ENCODE assay signal across 23 cellular contexts in genomic region chr9:73011956-73012355, GRCh38.
"Had no signal": no experiment of that assay in that cellular context is flagged by ENCODE, and none has a peak within 500 bp of the region (broad histone marks: within the 10 kb centered on the region; RNA-seq: fewer than 3 reads in every experiment).

No MANE protein-coding gene starts in this region.

- H3K9me3 Mint-ChIP-seq: activated naive CD4-positive, alpha-beta T cell treated with anti-CD3 and anti-CD28 coated beads, Interleukin-2, amount 10 ng/mL, durations not matched to agents 7 days and 5 days; activated naive CD8-positive, alpha-beta T cell treated with anti-CD3 and anti-CD28 coated beads, Interleukin-2, amount 50 U/mL, for 24 hours; dendritic cell treated with granulocyte-macrophage colony-stimulating factor and Interleukin-4, amounts not matched to agents 40 ng/mL and 50 ng/mL, for 4 days; effector memory CD8-positive, alpha-beta T cell; stimulated activated naive CD8-positive, alpha-beta T cell treated with anti-CD3 and anti-CD28 coated beads, Interleukin-15, Interleukin-2, amounts not matched to agents 100 ng/mL and 50 ng/mL, for 24 hours had no signal

- H3K9me3 ChIP-seq: testis had no signal

- H3K4me3 Mint-ChIP-seq: activated naive CD4-positive, alpha-beta T cell treated with anti-CD3 and anti-CD28 coated beads, Interleukin-2, amount 10 ng/mL, durations not matched to agents 7 days and 5 days; activated naive CD8-positive, alpha-beta T cell treated with anti-CD3 and anti-CD28 coated beads, Interleukin-2, amount 50 U/mL, for 24 hours; dendritic cell treated with granulocyte-macrophage colony-stimulating factor and Interleukin-4, amounts not matched to agents 40 ng/mL and 50 ng/mL, for 4 days; effector memory CD8-positive, alpha-beta T cell; nephron progenitor cell; stimulated activated naive CD8-positive, alpha-beta T cell treated with anti-CD3 and anti-CD28 coated beads, Interleukin-15, Interleukin-2, amounts not matched to agents 100 ng/mL and 50 ng/mL, for 24 hours had no signal

- H3K27ac ChIP-seq: WERI-Rb-1 had no signal

- H3K27me3 Mint-ChIP-seq: dendritic cell treated with granulocyte-macrophage colony-stimulating factor and Interleukin-4, amounts not matched to agents 40 ng/mL and 50 ng/mL, for 4 days had no signal

- H3K4me3 ChIP-seq: testis had no signal

- H3K4me1 Mint-ChIP-seq: activated naive CD4-positive, alpha-beta T cell treated with anti-CD3 and anti-CD28 coated beads, Interleukin-2, amount 10 ng/mL, durations not matched to agents 7 days and 5 days; activated naive CD8-positive, alpha-beta T cell treated with anti-CD3 and anti-CD28 coated beads, Interleukin-2, amount 50 U/mL, for 24 hours; nephron progenitor cell had no signal

- H3K36me3 ChIP-seq: WERI-Rb-1 had no signal

- H3K27ac Mint-ChIP-seq: activated naive CD4-positive, alpha-beta T cell treated with anti-CD3 and anti-CD28 coated beads, Interleukin-2, amount 10 ng/mL, durations not matched to agents 7 days and 5 days; activated naive CD8-positive, alpha-beta T cell treated with anti-CD3 and anti-CD28 coated beads, Interleukin-2, amount 50 U/mL, for 24 hours; dendritic cell treated with granulocyte-macrophage colony-stimulating factor and Interleukin-4, amounts not matched to agents 40 ng/mL and 50 ng/mL, for 4 days; effector memory CD8-positive, alpha-beta T cell; stimulated activated naive CD8-positive, alpha-beta T cell treated with anti-CD3 and anti-CD28 coated beads, Interleukin-15, Interleukin-2, amounts not matched to agents 100 ng/mL and 50 ng/mL, for 24 hours had no signal

- H3K36me3 Mint-ChIP-seq: activated naive CD4-positive, alpha-beta T cell treated with anti-CD3 and anti-CD28 coated beads, Interleukin-2, amount 10 ng/mL, durations not matched to agents 7 days and 5 days had no signal

- FAIRE-seq: frontal cortex, keratinocyte had no signal

- H3K27me3 ChIP-seq: testis had no signal

- DNase-seq: activated CD4-positive, alpha-beta T cell treated with anti-CD3 and anti-CD28 coated beads for 1 hour; activated CD8-positive, alpha-beta memory T cell treated with anti-CD3 and anti-CD28 coated beads for 24 hours; activated CD8-positive, alpha-beta memory T cell treated with anti-CD3 and anti-CD28 coated beads, Interleukin-2, amount 50 U/mL, for 48 hours; activated effector memory CD4-positive, alpha-beta T cell treated with Interleukin-2 at 50 U/mL for 16 hours; activated naive CD4-positive, alpha-beta T cell treated with anti-CD3 and anti-CD28 coated beads, Interleukin-2, amount 10 ng/mL, durations not matched to agents 7 days and 5 days; activated naive CD8-positive, alpha-beta T cell treated with anti-CD3 and anti-CD28 coated beads, Interleukin-2, amount 50 U/mL, for 24 hours; activated T-cell treated with anti-CD3 and anti-CD28 coated beads, Interleukin-2, amount 50 U/mL, for 48 hours; aorta; cerebellar nuclear complex; effector memory CD8-positive, alpha-beta T cell; midbrain; nephron progenitor cell; nucleus accumbens; retina; stimulated activated CD4-positive, alpha-beta T cell treated with anti-CD3 and anti-CD28 coated beads, Interleukin-15, amount 100 ng/mL, for 24 hours; stimulated activated CD4-positive, alpha-beta T cell treated with anti-CD3 and anti-CD28 coated beads, Interleukin-2, amount 100 ng/mL, for 48 hours; T-helper 2 cell; testis; WERI-Rb-1 had no signal
